ENCODE assay signal across 13 cellular contexts in genomic region chr15:36632196-36632595, GRCh38. TPM values are rescaled to one million over a fixed set of nuclear protein-coding genes. Genes with fewer than 3 reads are reported as not detected.
DNase-seq lines count a peak whose midpoint lies in the region; ATAC-seq and TF ChIP-seq lines count a peak whose summit lies in the region.
"Had no signal": no experiment of that assay in that cellular context is flagged by ENCODE, and none has a peak within 500 bp of the region (broad histone marks: within the 10 kb centered on the region; RNA-seq: fewer than 3 reads in every experiment).

No MANE protein-coding gene starts in this region.

- peaks cover 4% of the 10 kb centered on the region for H3K9me3 Mint-ChIP-seq in glutamatergic neuron (ENCODE audit: unreplicated experiment)

- no peak overlapping the region for H3K4me3 ChIP-seq in WERI-Rb-1 (ENCODE audit: low read depth, low read length)
- H3K4me3 ChIP-seq: ovary had no signal

- ATAC-seq in HG02642 (IDR thresholded peaks at IDR 0.05; ENCODE audit: poor library complexity, unreplicated experiment) (no peak), GM19351 (IDR thresholded peaks at IDR 0.05; ENCODE audit: unreplicated experiment) (no peak), GM21619 (IDR thresholded peaks at IDR 0.05; ENCODE audit: unreplicated experiment) (no peak)
- ATAC-seq: effector memory CD8-positive, alpha-beta T cell had no signal

- no peaks in the 10 kb centered on the region for H3K9me3 ChIP-seq in WERI-Rb-1 (ENCODE audit: severe bottlenecking)
- H3K9me3 ChIP-seq: ovary had no signal

- no peaks in the 10 kb centered on the region for H3K4me1 Mint-ChIP-seq in glutamatergic neuron (ENCODE audit: low read depth, unreplicated experiment)
- H3K4me1 Mint-ChIP-seq: IgD-negative memory B cell had no signal

- no peaks in the 10 kb centered on the region for H3K27me3 ChIP-seq in WERI-Rb-1 (ENCODE audit: insufficient read depth, low read depth, severe bottlenecking)
- H3K27me3 ChIP-seq: ovary had no signal

- H3K36me3 ChIP-seq in WERI-Rb-1: no peaks in the 10 kb centered on the region
- H3K36me3 ChIP-seq: ovary had no signal

- H3K27ac ChIP-seq in WERI-Rb-1: peak overlapping the region; percentile 28; the same call in 1 of the 2 replicates
- H3K27ac ChIP-seq: ovary had no signal

- no peaks in the 10 kb centered on the region for H3K27me3 Mint-ChIP-seq in glutamatergic neuron (ENCODE audit: unreplicated experiment)
- H3K27me3 Mint-ChIP-seq: effector memory CD8-positive, alpha-beta T cell; IgD-negative memory B cell had no signal

- peaks cover 17% of the 10 kb centered on the region for H3K36me3 Mint-ChIP-seq in glutamatergic neuron (ENCODE audit: unreplicated experiment)

- H3K27ac Mint-ChIP-seq in glutamatergic neuron (ENCODE audit: unreplicated experiment): no peak overlapping the region
- H3K27ac Mint-ChIP-seq: effector memory CD8-positive, alpha-beta T cell; IgD-negative memory B cell had no signal

- TF ChIP-seq CTCF in WERI-Rb-1 (IDR thresholded peaks at IDR 0.05; ENCODE audit: low read depth, low read length) (no peak), glutamatergic neuron (IDR thresholded peaks at IDR 0.05; ENCODE audit: partially characterized antibody, unreplicated experiment) (no peak)

- no peak overlapping the region for H3K4me3 Mint-ChIP-seq in glutamatergic neuron (ENCODE audit: unreplicated experiment)
- H3K4me3 Mint-ChIP-seq: effector memory CD8-positive, alpha-beta T cell; IgD-negative memory B cell had no signal

- DNase-seq in EL (peak; percentile 74), M059J (ENCODE audit: low read depth) (peak; percentile 77), WERI-Rb-1 (peak; percentile 13), kidney tubule cell (ENCODE audit: low spot score) (peak; percentile 89), glutamatergic neuron (no peak)
- DNase-seq: activated naive CD4-positive, alpha-beta T cell; COR-L47; effector memory CD8-positive, alpha-beta T cell; ovary had no signal

RNA-seq across cellular contexts. Expression of gene CDIN1, which starts 52.8 kb away (rescaled TPM):
- 13.8 and 17.2 TPM in 2 replicates for total RNA-seq in M059J (2014; rRNA removed; shearing (Covaris generic))
- 17.8 TPM for total RNA-seq in glutamatergic neuron (ENCODE audit: unreplicated experiment)
